1 cellular context compared by ENCODE assay signal in the genomic region with DNA sequence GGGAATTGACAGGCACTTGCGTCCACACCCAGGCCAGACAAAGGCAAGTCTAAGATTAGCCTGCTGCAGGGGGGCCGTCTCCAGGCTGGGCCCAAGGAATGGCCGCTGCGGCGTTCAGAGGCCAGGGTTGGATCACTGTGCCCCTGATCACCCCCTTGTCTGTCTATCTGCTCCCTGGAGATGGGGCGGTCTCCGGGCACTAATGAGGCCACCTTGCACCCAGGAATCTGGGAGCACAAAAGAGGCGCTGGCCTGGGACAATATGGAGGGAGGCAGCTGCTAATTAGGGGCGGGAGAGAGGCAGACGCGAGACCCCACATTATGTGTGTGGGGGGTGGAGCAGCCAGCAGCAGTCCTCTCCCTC.
TF ChIP-seq lines count a peak whose summit lies in the region.

No MANE protein-coding gene starts in this region.

TF ChIP-seq in HepG2, 621 proteins besides CTCF, POLR2A, EP300 and RAD21:
- TF ChIP-seq ZNF350 (CRISPR knock-in tag; IDR thresholded peaks at IDR 0.05; ENCODE audit: borderline replicate concordance, low read depth) (no peak), CBX5 (CRISPR knock-in tag; IDR thresholded peaks at IDR 0.05; ENCODE audit: borderline replicate concordance) (no peak), TCF7L2 (IDR thresholded peaks at IDR 0.05; ENCODE audit: low read depth, low read length) (no peak), ZSCAN30 (CRISPR knock-in tag; IDR thresholded peaks at IDR 0.05) (no peak), CCDC6 (CRISPR knock-in tag; IDR thresholded peaks at IDR 0.05) (no peak), ZFYVE20 (CRISPR knock-in tag; IDR thresholded peaks at IDR 0.05; ENCODE audit: borderline replicate concordance, low read depth) (0 out of 2 replicates have a peak, but pooled peaks have one; percentile 27), TMF1 (CRISPR knock-in tag; IDR thresholded peaks at IDR 0.05; ENCODE audit: low read depth) (no peak), HIVEP1 (CRISPR knock-in tag; IDR thresholded peaks at IDR 0.05) (0 out of 2 replicates have a peak, but pooled peaks have one; percentile 18), NFIC (IDR thresholded peaks at IDR 0.05; ENCODE audit: low read length) (no peak)
- TF ChIP-seq, protein P1, sequence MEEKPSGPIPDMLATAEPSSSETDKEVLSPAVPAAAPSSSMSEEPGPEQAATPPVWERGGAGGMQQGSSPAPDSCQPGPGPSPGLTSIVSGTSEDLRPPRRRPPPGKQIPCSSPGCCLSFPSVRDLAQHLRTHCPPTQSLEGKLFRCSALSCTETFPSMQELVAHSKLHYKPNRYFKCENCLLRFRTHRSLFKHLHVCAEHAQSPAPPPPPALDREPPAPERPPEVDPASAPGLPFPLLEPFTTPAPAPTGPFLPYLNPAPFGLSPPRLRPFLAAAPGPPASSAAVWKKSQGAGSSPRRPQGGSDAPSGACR (CRISPR knock-in tag; IDR thresholded peaks at IDR 0.05): no peak
- TF ChIP-seq, protein P2, sequence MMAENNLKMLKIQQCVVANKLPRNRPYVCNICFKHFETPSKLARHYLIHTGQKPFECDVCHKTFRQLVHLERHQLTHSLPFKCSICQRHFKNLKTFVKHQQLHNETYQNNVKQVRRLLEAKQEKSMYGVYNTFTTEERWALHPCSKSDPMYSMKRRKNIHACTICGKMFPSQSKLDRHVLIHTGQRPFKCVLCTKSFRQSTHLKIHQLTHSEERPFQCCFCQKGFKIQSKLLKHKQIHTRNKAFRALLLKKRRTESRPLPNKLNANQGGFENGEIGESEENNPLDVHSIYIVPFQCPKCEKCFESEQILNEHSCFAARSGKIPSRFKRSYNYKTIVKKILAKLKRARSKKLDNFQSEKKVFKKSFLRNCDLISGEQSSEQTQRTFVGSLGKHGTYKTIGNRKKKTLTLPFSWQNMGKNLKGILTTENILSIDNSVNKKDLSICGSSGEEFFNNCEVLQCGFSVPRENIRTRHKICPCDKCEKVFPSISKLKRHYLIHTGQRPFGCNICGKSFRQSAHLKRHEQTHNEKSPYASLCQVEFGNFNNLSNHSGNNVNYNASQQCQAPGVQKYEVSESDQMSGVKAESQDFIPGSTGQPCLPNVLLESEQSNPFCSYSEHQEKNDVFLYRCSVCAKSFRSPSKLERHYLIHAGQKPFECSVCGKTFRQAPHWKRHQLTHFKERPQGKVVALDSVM (CRISPR knock-in tag; IDR thresholded peaks at IDR 0.05): no peak
